13 cellular contexts compared by ENCODE assay signal in the genomic region with DNA sequence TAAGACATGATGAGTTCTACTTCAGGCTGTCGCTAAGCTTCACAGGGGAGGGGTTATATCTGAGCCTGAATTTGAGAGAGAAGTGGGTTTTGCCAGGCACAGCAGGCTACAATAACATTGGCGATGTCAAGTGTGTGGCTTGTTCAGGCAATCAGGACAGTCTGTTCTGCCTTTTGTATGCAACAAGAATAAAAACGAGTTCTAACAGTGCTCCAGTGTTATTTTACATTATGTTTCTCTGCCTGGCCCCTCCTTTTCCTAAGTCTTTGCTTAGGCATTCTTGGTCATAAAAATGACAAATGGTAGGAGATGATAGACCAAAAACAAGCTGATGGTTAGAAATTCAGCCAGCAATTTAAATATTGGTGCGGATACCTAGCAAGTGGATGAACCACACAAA. TPM values are rescaled to one million over a fixed set of nuclear protein-coding genes. Genes with fewer than 3 reads are reported as not detected.
DNase-seq lines count a peak whose midpoint lies in the region; ATAC-seq and TF ChIP-seq lines count a peak whose summit lies in the region.
"Had no signal": no experiment of that assay in that cellular context is flagged by ENCODE, and none has a peak within 500 bp of the region (broad histone marks: within the 10 kb centered on the region; RNA-seq: fewer than 3 reads in every experiment).

No MANE protein-coding gene starts in this region.

- ATAC-seq in T-cell (replicated peaks in 1 of 4) (no peak), gastroesophageal sphincter (no peak), GM21619 (IDR thresholded peaks at IDR 0.05; ENCODE audit: unreplicated experiment) (no peak), HG02870 (IDR thresholded peaks at IDR 0.05; ENCODE audit: unreplicated experiment) (no peak)

- H3K9me3 ChIP-seq in gastroesophageal sphincter (no peaks in the 10 kb centered on the region), stomach (no peaks in the 10 kb centered on the region)
- H3K9me3 ChIP-seq: suprapubic skin had no signal

- peak overlapping the region; percentile 85 for H3K27ac Mint-ChIP-seq in activated CD4-positive, alpha-beta T cell treated with anti-CD3 and anti-CD28 coated beads, Interleukin-2, amount 10 ng/mL, durations not matched to agents 24 days and 14 days
- H3K27ac Mint-ChIP-seq in T-cell, result peak overlapping the region; percentile 96 to 98

- WGBS in gastroesophageal sphincter (ENCODE audit: low coverage in 1 of 2), 2 donors, result 65 to 78% methylated on average over 4 of the region's 4 CpGs
- WGBS in stomach, 5 donors, result 75 to 87% (median 81%) methylated on average over 4 of the region's 4 CpGs

- no peak overlapping the region for H3K4me3 ChIP-seq in gastroesophageal sphincter
- no peak overlapping the region for H3K4me3 ChIP-seq in stomach
- H3K4me3 ChIP-seq: suprapubic skin had no signal

- peaks cover 8% of the 10 kb centered on the region for H3K9me3 Mint-ChIP-seq in activated CD4-positive, alpha-beta T cell treated with anti-CD3 and anti-CD28 coated beads, Interleukin-2, amount 10 ng/mL, durations not matched to agents 24 days and 14 days
- peaks cover 0 to 3% (median 0%) of the 10 kb centered on the region in 3 donors for H3K9me3 Mint-ChIP-seq in T-cell

- intact Hi-C loops in activated CD4-positive, alpha-beta T cell treated with anti-CD3 and anti-CD28 coated beads, Interleukin-2, amount 10 ng/mL, durations not matched to agents 24 days and 14 days (cut with micrococcal nuclease), result no loop called here
- intact Hi-C loops in stomach (cut with DNase I; ENCODE audit: low total_unique reads), result no loop called here

- TF ChIP-seq CTCF in gastroesophageal sphincter (IDR thresholded peaks at IDR 0.05), result no peak
- no peak for TF ChIP-seq CTCF in stomach (IDR thresholded peaks at IDR 0.05)

- CTCF ChIA-PET in T-cell (lab: Charles Lee), result interaction anchor here (0.6 to 4.8 kb wide), 13 partner anchors 9 to 263 kb away, joined by 3 to 88 read pairs (median 9); no protein-coding TSS in a partner anchor

- DNase-seq in activated CD4-positive, alpha-beta T cell treated with anti-CD3 and anti-CD28 coated beads, Interleukin-2, amount 10 ng/mL, durations not matched to agents 24 days and 14 days, result no peak
- no peak for DNase-seq in activated CD4-positive, alpha-beta T cell treated with anti-CD3 and anti-CD28 coated beads, Interleukin-2, amount 50 U/mL, for 1 hour
- DNase-seq in T-cell (peak in 3 of 34 experiments; percentile 17 to 63 (median 41)), stomach (no peak), GM03348 (ENCODE audit: low spot score) (no peak)
- DNase-seq: activated gamma-delta T cell, GDM1, NCI-H1930, RPMI8226 had no signal

- H3K36me3 Mint-ChIP-seq in activated CD4-positive, alpha-beta T cell treated with anti-CD3 and anti-CD28 coated beads, Interleukin-2, amount 10 ng/mL, durations not matched to agents 24 days and 14 days (ENCODE audit: low read depth), result peaks cover 18% of the 10 kb centered on the region
- peaks cover 17% of the 10 kb centered on the region for H3K36me3 Mint-ChIP-seq in T-cell

- H3K27me3 ChIP-seq in gastroesophageal sphincter, result no peaks in the 10 kb centered on the region
- no peaks in the 10 kb centered on the region for H3K27me3 ChIP-seq in stomach
- H3K27me3 ChIP-seq: suprapubic skin had no signal

- H3K27ac ChIP-seq in gastroesophageal sphincter (peak overlapping the region in 3 of 4 donors; percentile 19 to 33 (median 33)), stomach (peak overlapping the region; percentile 38 to 85 (median 69))
- H3K27ac ChIP-seq: suprapubic skin had no signal

- peaks cover 56% of the 10 kb centered on the region for H3K4me1 Mint-ChIP-seq in activated CD4-positive, alpha-beta T cell treated with anti-CD3 and anti-CD28 coated beads, Interleukin-2, amount 10 ng/mL, durations not matched to agents 24 days and 14 days
- H3K4me1 Mint-ChIP-seq in T-cell, result peaks cover 87 to 96% (median 92%) of the 10 kb centered on the region in 3 donors

- TF ChIP-seq POLR2A in gastroesophageal sphincter (IDR thresholded peaks at IDR 0.05) (no peak), stomach (IDR thresholded peaks at IDR 0.05) (no peak)

- H3K4me3 Mint-ChIP-seq in activated CD4-positive, alpha-beta T cell treated with anti-CD3 and anti-CD28 coated beads, Interleukin-2, amount 10 ng/mL, durations not matched to agents 24 days and 14 days, result no peak overlapping the region
- peak overlapping the region in 1 of 3 donors; percentile 81 for H3K4me3 Mint-ChIP-seq in T-cell

- POLR2A ChIA-PET in T-cell (lab: Charles Lee), result interaction anchor here in 1 of 2 donors (1.7 to 1.9 kb wide), 3 partner anchors 10 to 104 kb away, joined by 8 to 17 read pairs (median 9); partner anchors contain the start of genes MCM3 and PAQR8

- H3K36me3 ChIP-seq in gastroesophageal sphincter (no peaks in the 10 kb centered on the region), stomach (no peaks in the 10 kb centered on the region)
- H3K36me3 ChIP-seq: suprapubic skin had no signal

- H3K27me3 Mint-ChIP-seq in activated CD4-positive, alpha-beta T cell treated with anti-CD3 and anti-CD28 coated beads, Interleukin-2, amount 10 ng/mL, durations not matched to agents 24 days and 14 days, result no peaks in the 10 kb centered on the region
- no peaks in the 10 kb centered on the region for H3K27me3 Mint-ChIP-seq in T-cell

- peaks cover 0 to 33% (median 4%) of the 10 kb centered on the region in 3 donors for H3K4me1 ChIP-seq in gastroesophageal sphincter
- peaks cover 18 to 46% (median 25%) of the 10 kb centered on the region in 4 donors for H3K4me1 ChIP-seq in stomach

- TF ChIP-seq EP300 in gastroesophageal sphincter (IDR thresholded peaks at IDR 0.05), result no peak
- TF ChIP-seq EP300 in stomach (IDR thresholded peaks at IDR 0.05), result no peak

RNA-seq across cellular contexts. Expression of gene PAQR8, which starts 26.8 kb away (rescaled TPM):
- 4.5 and 4.8 TPM in 2 replicates for total RNA-seq in activated CD4-positive, alpha-beta T cell treated with anti-CD3 and anti-CD28 coated beads, Interleukin-2, amount 10 ng/mL, durations not matched to agents 24 days and 14 days
- total RNA-seq in T-cell (10 to 100 TPM; 12.0 to 35.2 (median 30.2) TPM), gastroesophageal sphincter (10 to 100 TPM in 3 of 4 donors, 1 to 10 TPM in 1; 8.6 to 21.1 (median 14.2) TPM), stomach (10 to 100 TPM; 14.6 to 46.1 (median 19.6) TPM)
- 1 to 10 TPM; 4.0 to 5.2 (median 5.2) TPM for polyA plus RNA-seq in stomach

RNA-seq across cellular contexts. Expression of gene EFHC1, which starts 31.4 kb away (rescaled TPM):
- total RNA-seq in activated CD4-positive, alpha-beta T cell treated with anti-CD3 and anti-CD28 coated beads, Interleukin-2, amount 10 ng/mL, durations not matched to agents 24 days and 14 days, result 1.5 and 1.7 TPM in 2 replicates
- total RNA-seq in T-cell (1 to 10 TPM; 4.5 to 8.6 (median 6.2) TPM), gastroesophageal sphincter (10 to 100 TPM in 3 of 4 donors, 1 to 10 TPM in 1; 5.1 to 27.4 (median 12.9) TPM), stomach (10 to 100 TPM in 4 of 5 donors, 1 to 10 TPM in 1; 9.3 to 54.3 (median 50.4) TPM)
- polyA plus RNA-seq in stomach, result 10 to 100 TPM in 1 of 3 donors, 1 to 10 TPM in 2; 7.2 to 28.1 (median 7.8) TPM
